8 cellular contexts compared by ENCODE assay signal in the genomic region with DNA sequence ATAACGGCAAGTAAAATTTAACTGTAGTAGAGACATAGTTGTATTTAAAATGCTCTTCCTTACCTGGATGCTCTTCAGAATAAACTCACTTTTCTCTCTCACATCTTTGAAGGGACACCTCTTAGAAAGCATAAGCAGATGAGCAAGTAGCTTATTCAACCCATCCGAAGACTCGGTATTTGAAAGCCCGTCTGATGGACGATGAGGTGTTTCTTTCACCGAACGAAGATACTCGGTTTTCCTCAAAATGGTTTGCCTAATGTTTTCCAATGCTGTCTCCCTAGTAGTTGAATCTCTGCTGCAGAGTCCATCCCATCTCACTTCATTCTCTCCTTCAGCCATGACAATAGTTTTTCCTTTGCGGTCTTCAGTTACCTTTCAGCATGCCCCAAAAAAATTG. TPM values are rescaled to one million over a fixed set of nuclear protein-coding genes. Genes with fewer than 3 reads are reported as not detected.
DNase-seq lines count a peak whose midpoint lies in the region; ATAC-seq and TF ChIP-seq lines count a peak whose summit lies in the region.

No MANE protein-coding gene starts in this region.

- peak overlapping the region; percentile 91 for H3K4me3 Mint-ChIP-seq in activated naive CD4-positive, alpha-beta T cell treated with anti-CD3 and anti-CD28 coated beads, Interleukin-2, amount 50 U/mL, for 24 hours

- no peaks in the 10 kb centered on the region for H3K27me3 Mint-ChIP-seq in activated naive CD4-positive, alpha-beta T cell treated with anti-CD3 and anti-CD28 coated beads, Interleukin-2, amount 50 U/mL, for 24 hours

- intact Hi-C loops in gastrocnemius medialis (cut with DNase I; ENCODE audit: low total_unique reads), result loop anchor here (1.0 to 10.0 kb wide), 8 partner anchors 85 to 1419 kb away; partner anchors contain the start of genes OSTM1 and SNX3

- DNase-seq in activated naive CD4-positive, alpha-beta T cell treated with Interleukin-2 at 50 U/mL for 16 hours, result no peak
- no peak for DNase-seq in WERI-Rb-1
- DNase-seq in gastrocnemius medialis, result no peak

- H3K9me3 ChIP-seq in WERI-Rb-1 (ENCODE audit: severe bottlenecking) (no peaks in the 10 kb centered on the region), gastroesophageal sphincter (no peaks in the 10 kb centered on the region), gastrocnemius medialis (no peaks in the 10 kb centered on the region)

- H3K36me3 ChIP-seq in WERI-Rb-1, result peaks cover 4% of the 10 kb centered on the region
- H3K36me3 ChIP-seq in gastroesophageal sphincter, result no peaks in the 10 kb centered on the region
- H3K36me3 ChIP-seq in gastrocnemius medialis, result no peaks in the 10 kb centered on the region

- WGBS in gastroesophageal sphincter (ENCODE audit: low coverage in 1 of 2), 2 donors, result 1% methylated on average over 9 of the region's 9 CpGs

- no peaks in the 10 kb centered on the region for H3K9me3 Mint-ChIP-seq in activated naive CD4-positive, alpha-beta T cell treated with anti-CD3 and anti-CD28 coated beads, Interleukin-2, amount 50 U/mL, for 24 hours

- H3K27ac ChIP-seq in WERI-Rb-1 (no peak overlapping the region; the same call in 1 of the 2 replicates), gastroesophageal sphincter (peak overlapping the region; percentile 93 to 100 (median 98)), gastrocnemius medialis (peak overlapping the region; percentile 93 to 98 (median 96))

- in situ Hi-C loops in gastrocnemius medialis (cut with MboI; ENCODE audit: low sequenced_read_pairs in 4 of 4), result loop anchor here in 2 of 4 donors (10.0 to 25.0 kb wide), 2 partner anchors 291 to 431 kb away; partner anchors contain the start of gene CD164 (in 2 of the 2)

- no peak for ATAC-seq in gastroesophageal sphincter
- no peak for ATAC-seq in gastrocnemius medialis
- no peak for ATAC-seq in GM21825 (IDR thresholded peaks at IDR 0.05; ENCODE audit: unreplicated experiment)
- no peak for ATAC-seq in GM18505 (IDR thresholded peaks at IDR 0.05; ENCODE audit: unreplicated experiment)
- no peak for ATAC-seq in HG02981 (IDR thresholded peaks at IDR 0.05; ENCODE audit: unreplicated experiment)

- H3K4me1 Mint-ChIP-seq in activated naive CD4-positive, alpha-beta T cell treated with anti-CD3 and anti-CD28 coated beads, Interleukin-2, amount 50 U/mL, for 24 hours, result peaks cover 60% of the 10 kb centered on the region

- H3K27ac Mint-ChIP-seq in activated naive CD4-positive, alpha-beta T cell treated with anti-CD3 and anti-CD28 coated beads, Interleukin-2, amount 50 U/mL, for 24 hours, result peak overlapping the region; percentile 44

- H3K27me3 ChIP-seq in WERI-Rb-1 (ENCODE audit: insufficient read depth, low read depth, severe bottlenecking) (no peaks in the 10 kb centered on the region), gastroesophageal sphincter (no peaks in the 10 kb centered on the region), gastrocnemius medialis (no peaks in the 10 kb centered on the region)

- TF ChIP-seq POLR2A in gastroesophageal sphincter (IDR thresholded peaks at IDR 0.05), result no peak
- TF ChIP-seq POLR2A in gastrocnemius medialis (IDR thresholded peaks at IDR 0.05), result no peak
- TF ChIP-seq POLR2A in GM18505 (IDR thresholded peaks at IDR 0.05; ENCODE audit: borderline replicate concordance, extremely low read depth, insufficient read depth, insufficient read length), result no peak

- no peak for TF ChIP-seq CTCF in WERI-Rb-1 (IDR thresholded peaks at IDR 0.05; ENCODE audit: low read depth, low read length)
- no peak for TF ChIP-seq CTCF in gastroesophageal sphincter (IDR thresholded peaks at IDR 0.05)
- TF ChIP-seq CTCF in gastrocnemius medialis (IDR thresholded peaks at IDR 0.05 in 4 of 5, conservative IDR thresholded peaks at IDR 0.05 in 1 of 5), result no peak

- H3K36me3 Mint-ChIP-seq in activated naive CD4-positive, alpha-beta T cell treated with anti-CD3 and anti-CD28 coated beads, Interleukin-2, amount 50 U/mL, for 24 hours, result no peaks in the 10 kb centered on the region

- H3K4me1 ChIP-seq in gastroesophageal sphincter (peaks cover 4 to 60% (median 4%) of the 10 kb centered on the region in 3 donors), gastrocnemius medialis (peaks cover 23 to 55% of the 10 kb centered on the region in 2 donors)

- H3K4me3 ChIP-seq in WERI-Rb-1 (ENCODE audit: low read depth, low read length) (peak overlapping the region; percentile 92), gastroesophageal sphincter (peak overlapping the region; percentile 78 to 79), gastrocnemius medialis (peak overlapping the region; percentile 67 to 90 (median 82))

- TF ChIP-seq EP300 in gastroesophageal sphincter (IDR thresholded peaks at IDR 0.05), result no peak

RNA-seq across cellular contexts. Expression of gene SESN1, which starts 0.9 kb away (rescaled TPM):
- total RNA-seq in gastroesophageal sphincter, result 10 to 100 TPM; 50.8 to 80.5 (median 78.0) TPM
- 100 to 1,000 TPM in 3 of 4 donors, 10 to 100 TPM in 1; 73.3 to 253 (median 128) TPM for total RNA-seq in gastrocnemius medialis

RNA-seq across cellular contexts. Expression of gene CEP57L1, which starts 1.6 kb away (rescaled TPM):
- total RNA-seq in gastroesophageal sphincter (10 to 100 TPM; 11.0 to 30.0 (median 16.3) TPM), gastrocnemius medialis (10 to 100 TPM; 10.3 to 29.7 (median 17.5) TPM)
